Comparison of ENCODE assay signal across 8 cellular contexts in the genomic region with DNA sequence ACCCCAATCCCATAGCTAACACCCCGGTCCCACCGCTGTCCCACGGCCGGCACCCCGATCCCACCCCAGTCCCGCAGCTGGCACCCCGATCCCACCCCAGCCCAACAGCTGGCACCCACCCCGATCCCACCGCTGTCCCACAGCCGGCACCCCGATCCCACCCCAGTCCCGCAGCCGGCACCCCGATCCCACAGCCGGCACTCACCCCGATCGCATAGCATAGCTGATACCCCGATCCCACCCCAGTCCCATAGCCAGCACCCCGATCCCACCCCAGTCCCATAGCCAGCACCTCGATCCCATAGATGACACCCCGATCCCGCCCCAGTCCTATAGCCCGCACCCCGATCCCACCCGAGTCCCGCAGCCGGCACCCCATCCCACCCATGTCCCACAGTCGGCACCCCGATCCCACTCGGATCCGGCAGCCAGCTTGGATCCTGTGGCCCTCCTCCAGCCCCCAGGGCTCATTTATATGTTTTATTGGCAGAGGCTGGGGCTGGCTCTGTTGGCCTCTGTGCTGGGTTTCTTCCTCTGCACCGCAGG.
DNase-seq lines count a peak whose midpoint lies in the region; ATAC-seq lines count a peak whose summit lies in the region.

No MANE protein-coding gene starts in this region.

- H3K4me1 ChIP-seq in HUES6 (ENCODE audit: control insufficient read depth, insufficient read depth, low read length), result peaks cover 9% of the 10 kb centered on the region; the same call in 1 of the 2 replicates
- H3K4me1 ChIP-seq in iPS-20b (ENCODE audit: insufficient read depth, low read length), result no peaks in the 10 kb centered on the region

- no peak overlapping the region for H3K27ac ChIP-seq in HUES6 (ENCODE audit: low read depth, low read length)
- peak overlapping the region; percentile 97 for H3K27ac ChIP-seq in angular gyrus (ENCODE audit: low read depth, low read length)
- no peak overlapping the region for H3K27ac ChIP-seq in iPS-20b (ENCODE audit: low read length)

- no peaks in the 10 kb centered on the region for H3K36me3 ChIP-seq in HUES6 (ENCODE audit: control insufficient read depth, insufficient read depth, low read length)
- H3K36me3 ChIP-seq in iPS-20b (ENCODE audit: insufficient read depth, low read depth, low read length), result no peaks in the 10 kb centered on the region

- ATAC-seq in stimulated activated naive CD8-positive, alpha-beta T cell treated with anti-CD3 and anti-CD28 coated beads, Interleukin-15, Interleukin-2, amounts not matched to agents 100 U/mL and 50 U/mL, for 24 hours, result peak; percentile 2

- no peak for DNase-seq in stimulated activated naive CD8-positive, alpha-beta T cell treated with anti-CD3 and anti-CD28 coated beads, Interleukin-15, Interleukin-2, amounts not matched to agents 100 U/mL and 50 U/mL, for 24 hours
- DNase-seq in NCI-H1417 (lab: John Stamatoyannopoulos, UW), result no peak
- DNase-seq in HuH-7 (ENCODE audit: low spot score), result no peak
- no peak for DNase-seq in stimulated activated CD4-positive, alpha-beta T cell treated with anti-CD3 and anti-CD28 coated beads, Interleukin-4, amount 100 ng/mL, for 4 hours
- no peak for DNase-seq in ecto neural progenitor cell (ENCODE audit: low spot score)

- peak overlapping the region; percentile 98 for H3K4me3 ChIP-seq in HUES6 (ENCODE audit: low read depth, low read length)
- H3K4me3 ChIP-seq in iPS-20b (ENCODE audit: low read length), result peak overlapping the region; percentile 82

- H3K9me3 ChIP-seq in HUES6 (ENCODE audit: control insufficient read depth, insufficient read depth, low read depth, low read length) (no peaks in the 10 kb centered on the region), iPS-20b (ENCODE audit: insufficient read depth, low read depth, low read length) (no peaks in the 10 kb centered on the region)

- H3K9ac ChIP-seq in HUES6 (ENCODE audit: low read length) (no peak overlapping the region), iPS-20b (ENCODE audit: low read depth, low read length) (peak overlapping the region; percentile 76; the same call in 1 of the 2 replicates)

- H3K27me3 ChIP-seq in HUES6 (ENCODE audit: control insufficient read depth, insufficient read depth, low read length), result no peaks in the 10 kb centered on the region
- no peaks in the 10 kb centered on the region for H3K27me3 ChIP-seq in iPS-20b (ENCODE audit: insufficient read depth, low read length)
